ENCODE assay signal across 10 cellular contexts in the genomic region with DNA sequence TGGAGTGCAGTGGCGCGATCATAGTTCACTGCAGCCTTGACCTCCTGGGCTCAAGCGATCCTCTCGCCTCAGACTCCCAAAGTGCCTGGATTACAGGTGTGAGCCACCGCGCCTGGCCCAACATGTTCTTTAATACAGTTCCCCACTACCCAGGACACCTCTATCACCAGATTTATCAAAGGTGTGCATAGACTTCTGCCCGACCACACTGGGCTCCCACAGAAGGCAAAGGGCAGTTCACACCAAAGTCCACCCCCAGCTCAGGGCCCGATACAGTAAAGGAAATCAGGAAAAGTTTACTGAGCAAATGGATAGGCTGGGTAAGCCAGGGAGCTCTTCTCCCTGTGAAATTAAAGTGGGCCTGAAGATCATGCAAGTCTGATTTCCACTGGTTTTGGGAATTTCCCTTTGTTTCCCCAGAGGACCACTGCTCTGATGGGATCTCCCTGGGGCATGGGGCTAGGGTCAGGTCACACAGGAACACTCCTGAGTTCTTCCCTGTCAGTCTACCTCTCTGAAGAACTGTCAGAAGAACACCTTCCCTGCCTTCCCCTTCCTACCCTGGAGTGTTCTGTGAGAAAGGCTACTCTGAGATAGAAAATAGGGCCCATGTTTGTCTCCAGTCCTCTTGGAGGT. TPM values are rescaled to one million over a fixed set of nuclear protein-coding genes. Genes with fewer than 3 reads are reported as not detected.
A peak's percentile ranks its signal among the peaks of the same experiment; 100 is the strongest.
DNase-seq lines count a peak whose midpoint lies in the region; ATAC-seq lines count a peak whose summit lies in the region.
"Had no signal": no experiment of that assay in that cellular context is flagged by ENCODE, and none has a peak within 500 bp of the region (broad histone marks: within the 10 kb centered on the region; RNA-seq: fewer than 3 reads in every experiment).

No MANE protein-coding gene starts in this region.

- H3K27ac Mint-ChIP-seq in stimulated activated naive CD8-positive, alpha-beta T cell treated with anti-CD3 and anti-CD28 coated beads, Interleukin-15, amount 100 ng/mL, for 72 hours = peak overlapping the region; percentile 89 to 99

- DNase-seq in activated T-cell treated with anti-CD3 and anti-CD28 coated beads, Interleukin-2, amount 50 U/mL, for 4 hours = no peak
- DNase-seq in activated T-cell treated with anti-CD3 and anti-CD28 coated beads, Interleukin-2, amount 50 U/mL, for 48 hours = no peak
- DNase-seq in caudate nucleus (lab: John Stamatoyannopoulos, UW) = no peak
- DNase-seq in stimulated activated naive CD8-positive, alpha-beta T cell treated with anti-CD3 and anti-CD28 coated beads, Interleukin-15, amount 100 ng/mL, for 72 hours = no peak
- DNase-seq in kidney glomerular epithelial cell (lab: John Stamatoyannopoulos, UW) = no peak
- DNase-seq in dermis blood vessel endothelial cell = no peak
- no peak for DNase-seq in HT-29 (ENCODE audit: low spot score)
- DNase-seq: NCI-H187 had no signal

- peaks cover 24% of the 10 kb centered on the region for H3K36me3 Mint-ChIP-seq in activated T-cell treated with anti-CD3 and anti-CD28 coated beads, Interleukin-2, amount 50 U/mL, for 4 hours (ENCODE audit: insufficient read depth)

- H3K9me3 Mint-ChIP-seq in activated T-cell treated with anti-CD3 and anti-CD28 coated beads, Interleukin-2, amount 50 U/mL, for 4 hours = no peaks in the 10 kb centered on the region
- no peaks in the 10 kb centered on the region for H3K9me3 Mint-ChIP-seq in stimulated activated naive CD8-positive, alpha-beta T cell treated with anti-CD3 and anti-CD28 coated beads, Interleukin-15, amount 100 ng/mL, for 72 hours

- no peak for ATAC-seq in activated T-cell treated with anti-CD3 and anti-CD28 coated beads, Interleukin-2, amount 50 U/mL, for 4 hours
- peak; percentile 3 for ATAC-seq in HG03571 (IDR thresholded peaks at IDR 0.05; ENCODE audit: unreplicated experiment)
- no peak for ATAC-seq in stimulated activated naive CD8-positive, alpha-beta T cell treated with anti-CD3 and anti-CD28 coated beads, Interleukin-15, amount 100 ng/mL, for 72 hours

- H3K4me1 Mint-ChIP-seq in activated T-cell treated with anti-CD3 and anti-CD28 coated beads, Interleukin-2, amount 50 U/mL, for 4 hours (ENCODE audit: low read depth) = peaks cover 78% of the 10 kb centered on the region
- H3K4me1 Mint-ChIP-seq in stimulated activated naive CD8-positive, alpha-beta T cell treated with anti-CD3 and anti-CD28 coated beads, Interleukin-15, amount 100 ng/mL, for 72 hours = peaks cover 86% of the 10 kb centered on the region

- H3K27ac ChIP-seq in caudate nucleus (ENCODE audit: low read depth, low read length) = peak overlapping the region; percentile 11

- no peaks in the 10 kb centered on the region for H3K27me3 Mint-ChIP-seq in activated T-cell treated with anti-CD3 and anti-CD28 coated beads, Interleukin-2, amount 50 U/mL, for 4 hours (ENCODE audit: low read depth)
- H3K27me3 Mint-ChIP-seq in stimulated activated naive CD8-positive, alpha-beta T cell treated with anti-CD3 and anti-CD28 coated beads, Interleukin-15, amount 100 ng/mL, for 72 hours = no peaks in the 10 kb centered on the region

- peak overlapping the region; percentile 82 for H3K4me3 Mint-ChIP-seq in activated T-cell treated with anti-CD3 and anti-CD28 coated beads, Interleukin-2, amount 50 U/mL, for 4 hours
- peak overlapping the region; percentile 82 to 89 for H3K4me3 Mint-ChIP-seq in stimulated activated naive CD8-positive, alpha-beta T cell treated with anti-CD3 and anti-CD28 coated beads, Interleukin-15, amount 100 ng/mL, for 72 hours
- H3K4me3 Mint-ChIP-seq: neural crest cell had no signal

RNA-seq across cellular contexts. Expression of gene PIM2, which starts 17.7 kb away (rescaled TPM):
- total RNA-seq in activated T-cell treated with anti-CD3 and anti-CD28 coated beads, Interleukin-2, amount 50 U/mL, for 4 hours = 100 to 1,000 TPM; 197 to 279 (median 270) TPM
- total RNA-seq in dermis blood vessel endothelial cell = 4.8 and 6.5 TPM in 2 replicates
- 13.4 and 14.9 TPM in 2 replicates for total RNA-seq in HT-29 (2014; rRNA removed; shearing (Covaris generic))

RNA-seq across cellular contexts. Expression of gene OTUD5, which starts 20.9 kb away (rescaled TPM):
- total RNA-seq in activated T-cell treated with anti-CD3 and anti-CD28 coated beads, Interleukin-2, amount 50 U/mL, for 4 hours = 10 to 100 TPM; 55.5 to 65.2 (median 57.8) TPM
- total RNA-seq in dermis blood vessel endothelial cell = 29.4 and 38.2 TPM in 2 replicates
- 42.8 and 48.6 TPM in 2 replicates for total RNA-seq in HT-29 (2014; rRNA removed; shearing (Covaris generic))

RNA-seq across cellular contexts. Expression of gene SLC35A2, which starts 25.1 kb away (rescaled TPM):
- 10 to 100 TPM; 23.1 to 31.5 (median 30.6) TPM for total RNA-seq in activated T-cell treated with anti-CD3 and anti-CD28 coated beads, Interleukin-2, amount 50 U/mL, for 4 hours
- total RNA-seq in dermis blood vessel endothelial cell = 13.6 and 16.7 TPM in 2 replicates
- total RNA-seq in HT-29 (2014; rRNA removed; shearing (Covaris generic)) = 66.8 and 75.0 TPM in 2 replicates

RNA-seq across cellular contexts. Expression of gene KCND1, which starts 35.1 kb away (rescaled TPM):
- total RNA-seq in activated T-cell treated with anti-CD3 and anti-CD28 coated beads, Interleukin-2, amount 50 U/mL, for 4 hours = 1 to 10 TPM in 2 of 3 donors, under 1 TPM in 1; 0.71 to 1.1 (median 1.1) TPM
- total RNA-seq in dermis blood vessel endothelial cell = 0.34 and 0.79 TPM in 2 replicates
- 0.18 TPM in 1 of 2 replicates, not detected in the other for total RNA-seq in HT-29 (2014; rRNA removed; shearing (Covaris generic))

RNA-seq across cellular contexts. Expression of gene PQBP1, which starts 38.8 kb away (rescaled TPM):
- total RNA-seq in activated T-cell treated with anti-CD3 and anti-CD28 coated beads, Interleukin-2, amount 50 U/mL, for 4 hours = 100 to 1,000 TPM; 130 to 147 (median 139) TPM
- 75.2 and 87.1 TPM in 2 replicates for total RNA-seq in dermis blood vessel endothelial cell
- total RNA-seq in HT-29 (2014; rRNA removed; shearing (Covaris generic)) = 86.3 and 97.5 TPM in 2 replicates

Comparison
In these comparisons a context has a peak if more than half of its experiments do, and no peak if none do; other contexts are left out.
1. RNA of gene PIM2, which starts 17.7 kb away (total RNA-seq): 197 to 279 TPM in activated T-cell treated with anti-CD3 and anti-CD28 coated beads, Interleukin-2, amount 50 U/mL, for 4 hours; 13.4 to 14.9 TPM in HT-29 and 4.8 to 6.5 TPM in dermis blood vessel endothelial cell; every median in the first group is over 10 times any median in the second.